Comparison of ENCODE assay signal across 28 cellular contexts in the genomic region with DNA sequence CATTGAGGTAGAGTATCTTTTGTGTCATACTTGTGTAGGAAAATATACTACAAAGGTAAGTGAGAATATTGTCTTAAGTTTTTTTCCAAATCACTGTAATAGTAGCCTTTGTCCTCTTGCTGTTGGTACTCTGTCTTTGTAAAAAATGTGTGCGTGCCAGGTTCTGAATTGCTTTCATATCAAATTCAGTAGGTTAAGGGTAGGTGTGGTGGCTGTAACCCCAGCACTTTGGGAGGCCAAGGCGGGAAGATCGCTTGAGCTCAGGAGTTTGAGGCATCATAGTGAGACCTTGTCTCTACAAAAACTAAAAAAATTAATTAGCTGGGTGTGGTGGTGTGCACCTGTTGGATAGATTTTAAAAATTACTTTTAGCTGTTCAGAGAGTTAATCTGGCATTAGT.
"Had no signal": no experiment of that assay in that cellular context is flagged by ENCODE, and none has a peak within 500 bp of the region (broad histone marks: within the 10 kb centered on the region; RNA-seq: fewer than 3 reads in every experiment).

No MANE protein-coding gene starts in this region.

- H3K27ac ChIP-seq: KMS-11, SJCRH30 had no signal

- H3K4me3 ChIP-seq: SJCRH30 had no signal

- H3K9me3 ChIP-seq: SJCRH30, SK-N-SH had no signal

- ATAC-seq: activated T-cell treated with anti-CD3 and anti-CD28 coated beads, Interleukin-2, amount 50 U/mL, for 4 hours; Panc1; Right ventricle myocardium inferior had no signal

- H3K4me1 Mint-ChIP-seq: central memory CD8-positive, alpha-beta T cell had no signal

- H3K9me3 Mint-ChIP-seq: activated CD4-positive, alpha-beta memory T cell treated with anti-CD3 and anti-CD28 coated beads for 36 hours; activated CD4-positive, alpha-beta T cell treated with anti-CD3 and anti-CD28 coated beads, Interleukin-2, amount 10 ng/mL, durations not matched to agents 7 days and 5 days; activated naive CD4-positive, alpha-beta T cell treated with anti-CD3 and anti-CD28 coated beads for 36 hours; activated T-cell treated with anti-CD3 and anti-CD28 coated beads, Interleukin-2, amount 50 U/mL, for 4 hours; brain; central memory CD8-positive, alpha-beta T cell had no signal

- H3K4me1 ChIP-seq: SJCRH30 had no signal

- H3K27ac Mint-ChIP-seq: activated CD4-positive, alpha-beta memory T cell treated with anti-CD3 and anti-CD28 coated beads for 36 hours; activated CD4-positive, alpha-beta T cell treated with anti-CD3 and anti-CD28 coated beads, Interleukin-2, amount 10 ng/mL, durations not matched to agents 7 days and 5 days; activated naive CD4-positive, alpha-beta T cell treated with anti-CD3 and anti-CD28 coated beads for 36 hours; activated naive CD8-positive, alpha-beta T cell; brain had no signal

- H3K27me3 Mint-ChIP-seq: activated CD4-positive, alpha-beta memory T cell treated with anti-CD3 and anti-CD28 coated beads for 36 hours; activated CD4-positive, alpha-beta T cell treated with anti-CD3 and anti-CD28 coated beads, Interleukin-2, amount 10 ng/mL, durations not matched to agents 7 days and 5 days; activated naive CD8-positive, alpha-beta T cell; brain; central memory CD8-positive, alpha-beta T cell had no signal

- H3K27me3 ChIP-seq: SJCRH30 had no signal

- H3K4me3 Mint-ChIP-seq: activated CD4-positive, alpha-beta memory T cell treated with anti-CD3 and anti-CD28 coated beads for 36 hours; activated CD4-positive, alpha-beta T cell treated with anti-CD3 and anti-CD28 coated beads, Interleukin-2, amount 10 ng/mL, durations not matched to agents 7 days and 5 days; activated naive CD4-positive, alpha-beta T cell treated with anti-CD3 and anti-CD28 coated beads for 36 hours; activated naive CD8-positive, alpha-beta T cell; activated T-cell treated with anti-CD3 and anti-CD28 coated beads, Interleukin-2, amount 50 U/mL, for 4 hours; brain; central memory CD8-positive, alpha-beta T cell had no signal

- DNase-seq: activated CD4-positive, alpha-beta memory T cell treated with anti-CD3 and anti-CD28 coated beads for 36 hours; activated CD4-positive, alpha-beta T cell treated with anti-CD3 and anti-CD28 coated beads, Interleukin-2, amount 10 ng/mL, durations not matched to agents 7 days and 5 days; activated CD4-positive, CD25-positive, alpha-beta regulatory T cell; activated CD8-positive, alpha-beta memory T cell treated with anti-CD3 and anti-CD28 coated beads for 24 hours; activated gamma-delta T cell; activated naive CD4-positive, alpha-beta T cell treated with anti-CD3 and anti-CD28 coated beads for 36 hours; activated T-cell treated with anti-CD3 and anti-CD28 coated beads, Interleukin-2, amount 50 U/mL, for 4 hours; amygdala; NCI-H1092; NCI-H1417; NCI-H2029; NCI-H2107; NCI-H2171 treated with DMSO at 0.1 percent for 48 hours; NCI-H226; NCI-H526 treated with DMSO at 0.1 percent for 48 hours; NCI-H82; NK-92 treated with Interleukin-12 subunit alpha and Interleukin-12 subunit beta, amount 100 ng/mL, for 24 hours; OCI-M1; RPMI8226; SJCRH30; SK-N-SH; SW 1271 had no signal
